9 cellular contexts compared by ENCODE assay signal in genomic region chr9:137268538-137269201, GRCh38. TPM values are rescaled to one million over a fixed set of nuclear protein-coding genes. Genes with fewer than 3 reads are reported as not detected.
A peak's percentile ranks its signal among the peaks of the same experiment; 100 is the strongest.
DNase-seq lines count a peak whose midpoint lies in the region; ATAC-seq and TF ChIP-seq lines count a peak whose summit lies in the region.
"Had no signal": no experiment of that assay in that cellular context is flagged by ENCODE, and none has a peak within 500 bp of the region (broad histone marks: within the 10 kb centered on the region; RNA-seq: fewer than 3 reads in every experiment).

No MANE protein-coding gene starts in this region.

- peak overlapping the region; percentile 99 to 100 for H3K4ac ChIP-seq in mesenchymal stem cell (ENCODE audit: low read depth in 1 of 2, low read length in 2 of 2)

- no peak for TF ChIP-seq POLR2A in uterus (IDR thresholded peaks at IDR 0.05)

- H3K27me3 ChIP-seq in mesenchymal stem cell (ENCODE audit: control insufficient read depth in 1 of 2, insufficient read depth in 1 of 2, low read length in 2 of 2), result no peaks in the 10 kb centered on the region
- no peaks in the 10 kb centered on the region for H3K27me3 ChIP-seq in uterus

- no peak overlapping the region for H3K9ac ChIP-seq in mesenchymal stem cell (ENCODE audit: low read length)

- peak overlapping the region in 1 of 2 experiments; percentile 95 for H3K14ac ChIP-seq in mesenchymal stem cell (ENCODE audit: low read length in 2 of 2)

- H3K9me3 ChIP-seq in mesenchymal stem cell (ENCODE audit: control insufficient read depth, low read length) (no peaks in the 10 kb centered on the region), uterus (no peaks in the 10 kb centered on the region)

- H4K8ac ChIP-seq in mesenchymal stem cell (ENCODE audit: low read length), result peak overlapping the region; percentile 95

- TF ChIP-seq CTCF in choroid plexus epithelial cell (conservative IDR thresholded peaks at IDR 0.05; ENCODE audit: low read depth, low read length) (no peak), uterus (IDR thresholded peaks at IDR 0.05) (no peak), omental fat pad (IDR thresholded peaks at IDR 0.05) (no peak)

- peak overlapping the region; percentile 70 for H2BK15ac ChIP-seq in mesenchymal stem cell (ENCODE audit: low read depth, poor library complexity, severe bottlenecking)

- H3K23ac ChIP-seq in mesenchymal stem cell (ENCODE audit: low read length in 2 of 2), result peak overlapping the region in 1 of 2 experiments; percentile 29

- H2BK12ac ChIP-seq in mesenchymal stem cell (ENCODE audit: low read length in 2 of 2), result peak overlapping the region; percentile 99

- peak overlapping the region; percentile 99 for H4K91ac ChIP-seq in mesenchymal stem cell (ENCODE audit: low read length)

- ATAC-seq in Right ventricle myocardium superior (ENCODE audit: poor library complexity), result peak; percentile 8
- ATAC-seq in Right ventricle myocardium inferior, result no peak
- ATAC-seq in omental fat pad (ENCODE audit: low FRiP score), result no peak
- ATAC-seq in GM19035 (IDR thresholded peaks at IDR 0.05; ENCODE audit: unreplicated experiment), result no peak

- peak overlapping the region; percentile 91 for H2BK120ac ChIP-seq in mesenchymal stem cell (ENCODE audit: low read depth, low read length)

- intact Hi-C loops in Right ventricle myocardium superior (cut with DNase I) (no loop called here), Right ventricle myocardium inferior (cut with DNase I) (no loop called here), uterus (cut with DNase I; ENCODE audit: low total_unique reads) (no loop called here)

- H3K36me3 ChIP-seq in mesenchymal stem cell (ENCODE audit: control insufficient read depth in 1 of 2, insufficient read depth in 2 of 2, low read depth in 1 of 2, low read length in 2 of 2) (peaks cover 81 to 92% of the 10 kb centered on the region in 2 experiments), uterus (no peaks in the 10 kb centered on the region)

- peaks cover 50% of the 10 kb centered on the region for H3K79me1 ChIP-seq in mesenchymal stem cell (replicated peaks; ENCODE audit: low read length, poor library complexity, severe bottlenecking)

- no peak overlapping the region for H2AK5ac ChIP-seq in mesenchymal stem cell (ENCODE audit: low read length, severe bottlenecking)

- H3K4me1 ChIP-seq in mesenchymal stem cell (ENCODE audit: control insufficient read depth, insufficient read depth, low read depth, low read length) (peaks cover 22% of the 10 kb centered on the region), uterus (no peaks in the 10 kb centered on the region)

- peak overlapping the region; percentile 96 to 100 for H3K18ac ChIP-seq in mesenchymal stem cell (ENCODE audit: low read depth in 1 of 2, low read length in 2 of 2)

- no peak overlapping the region for H2BK5ac ChIP-seq in mesenchymal stem cell (ENCODE audit: low read depth, low read length, poor library complexity, severe bottlenecking)

- no peak overlapping the region for H3K4me2 ChIP-seq in mesenchymal stem cell (ENCODE audit: low read length, poor library complexity, severe bottlenecking)

- 65% methylated on average over 19 of the region's 19 CpGs for WGBS in mesenchymal stem cell

- H3K4me3 ChIP-seq in choroid plexus epithelial cell (ENCODE audit: low read depth, low read length), result no peak overlapping the region
- H3K4me3 ChIP-seq in mesenchymal stem cell (ENCODE audit: insufficient read depth in 1 of 2, low read depth in 1 of 2, low read length in 2 of 2), result no peak overlapping the region
- H3K4me3 ChIP-seq in uterus, result no peak overlapping the region

- DNase-seq in Right ventricle myocardium superior (no peak), Right ventricle myocardium inferior (ENCODE audit: missing footprints) (no peak), choroid plexus epithelial cell (ENCODE audit: low read depth) (peak; percentile 46), mesenchymal stem cell (peak; percentile 91), uterus (peak in 1 of 2 donors; percentile 27), omental fat pad (ENCODE audit: low spot score) (no peak), AG08395 (ENCODE audit: low spot score) (no peak)
- DNase-seq: activated gamma-delta T cell treated with Interleukin-2 at 50 U/mL for 16 hours had no signal

- H3K27ac ChIP-seq in mesenchymal stem cell (ENCODE audit: low read length, poor library complexity, severe bottlenecking), result no peak overlapping the region
- H3K27ac ChIP-seq in uterus, result peak overlapping the region; percentile 42 to 47

- no peak overlapping the region for H2AFZ ChIP-seq in mesenchymal stem cell (ENCODE audit: low read depth, low read length)

RNA-seq across cellular contexts. Expression of gene TOR4A, which starts 8.9 kb away (rescaled TPM):
- total RNA-seq in Right ventricle myocardium superior (16.6 TPM), Right ventricle myocardium inferior (16.5 TPM), uterus (10 to 100 TPM in 3 of 4 donors, 1 to 10 TPM in 1; 2.6 to 12.7 (median 11.5) TPM), omental fat pad (10 to 100 TPM in 3 of 4 donors, 1 to 10 TPM in 1; 9.8 to 17.7 (median 11.6) TPM)
- 30.3 TPM for polyA plus RNA-seq in mesenchymal stem cell (2013, experiment 1 of 2)
- polyA plus RNA-seq in mesenchymal stem cell (2013, experiment 2 of 2), result 30.0 TPM

RNA-seq across cellular contexts. Expression of gene NELFB, which starts 13.5 kb away (rescaled TPM):
- total RNA-seq in Right ventricle myocardium superior, result 39.9 TPM
- total RNA-seq in Right ventricle myocardium inferior, result 37.9 TPM
- polyA plus RNA-seq in mesenchymal stem cell (2013, experiment 1 of 2), result 30.5 TPM
- polyA plus RNA-seq in mesenchymal stem cell (2013, experiment 2 of 2), result 30.5 TPM
- total RNA-seq in uterus, result 10 to 100 TPM; 17.1 to 46.5 (median 43.2) TPM
- 10 to 100 TPM; 22.2 to 42.8 (median 34.2) TPM for total RNA-seq in omental fat pad

RNA-seq across cellular contexts. Expression of gene STPG3, which starts 17.6 kb away (rescaled TPM):
- total RNA-seq in Right ventricle myocardium superior, result 1.3 TPM
- 1.4 TPM for total RNA-seq in Right ventricle myocardium inferior
- not detected for polyA plus RNA-seq in mesenchymal stem cell (2013, experiment 1 of 2)
- polyA plus RNA-seq in mesenchymal stem cell (2013, experiment 2 of 2), result not detected
- total RNA-seq in uterus, result not detected
- total RNA-seq in omental fat pad, result under 1 TPM in 1 of 4 donors, not detected in 3; 0.56 TPM

RNA-seq across cellular contexts. Expression of gene TUBB4B, which starts 27.6 kb away (rescaled TPM):
- 515 TPM for total RNA-seq in Right ventricle myocardium superior
- total RNA-seq in Right ventricle myocardium inferior, result 620 TPM
- polyA plus RNA-seq in mesenchymal stem cell (2013, experiment 1 of 2), result 181 TPM
- 181 TPM for polyA plus RNA-seq in mesenchymal stem cell (2013, experiment 2 of 2)
- 100 to 1,000 TPM in 3 of 4 donors, 10 to 100 TPM in 1; 91.5 to 174 (median 139) TPM for total RNA-seq in uterus
- total RNA-seq in omental fat pad, result 100 to 1,000 TPM; 197 to 452 (median 288) TPM

RNA-seq across cellular contexts. Expression of gene NRARP, which starts 33.4 kb away (rescaled TPM):
- total RNA-seq in Right ventricle myocardium superior (4.4 TPM), Right ventricle myocardium inferior (4.7 TPM), uterus (10 to 100 TPM in 2 of 4 donors, 1 to 10 TPM in 1, under 1 TPM in 1; 0.29 to 16.5 (median 11.4) TPM), omental fat pad (10 to 100 TPM in 1 of 4 donors, 1 to 10 TPM in 3; 4.6 to 12.3 (median 7.2) TPM)
- 0.76 TPM for polyA plus RNA-seq in mesenchymal stem cell (2013, experiment 1 of 2)
- 0.68 TPM for polyA plus RNA-seq in mesenchymal stem cell (2013, experiment 2 of 2)

Comparison
In these comparisons a context has a peak if more than half of its experiments do, and no peak if none do; other contexts are left out.
1. DNase-seq: peak in choroid plexus epithelial cell (single experiment) and mesenchymal stem cell (single experiment); none in Right ventricle myocardium superior (single experiment), Right ventricle myocardium inferior (single experiment), omental fat pad (single experiment) and AG08395 (single experiment).